ENCODE assay signal across 10 cellular contexts in genomic region chr6:34242252-34243130, GRCh38. TPM values are rescaled to one million over a fixed set of nuclear protein-coding genes. Genes with fewer than 3 reads are reported as not detected.
A peak's percentile ranks its signal among the peaks of the same experiment; 100 is the strongest.
DNase-seq lines count a peak whose midpoint lies in the region; ATAC-seq and TF ChIP-seq lines count a peak whose summit lies in the region.
"Had no signal": no experiment of that assay in that cellular context is flagged by ENCODE, and none has a peak within 500 bp of the region (broad histone marks: within the 10 kb centered on the region; RNA-seq: fewer than 3 reads in every experiment).

No MANE protein-coding gene starts in this region.

- peaks cover 45 to 89% (median 51%) of the 10 kb centered on the region in 3 donors for H3K4me1 Mint-ChIP-seq in CD8-positive, alpha-beta memory T cell
- H3K4me1 Mint-ChIP-seq in activated naive CD8-positive, alpha-beta T cell treated with anti-CD3 and anti-CD28 coated beads for 36 hours = peaks cover 79% of the 10 kb centered on the region
- peaks cover 19 to 80% (median 75%) of the 10 kb centered on the region in 4 donors for H3K4me1 Mint-ChIP-seq in naive thymus-derived CD8-positive, alpha-beta T cell

- CTCF ChIA-PET in CD8-positive, alpha-beta memory T cell (lab: Charles Lee) = interaction anchor here (0.9 to 2.3 kb wide), 2 partner anchors 46 kb away, joined by 3 to 7 read pairs; no protein-coding TSS in a partner anchor
- CTCF ChIA-PET in HCT116 (lab: Charles Lee) = interaction anchor here (1.0 kb wide), 1 partner anchor 47 kb away, joined by 3 read pairs; no protein-coding TSS in a partner anchor

- no peak for TF ChIP-seq CTCF in HCT116 (IDR thresholded peaks at IDR 0.05 in 2 of 3, conservative IDR thresholded peaks at IDR 0.05 in 1 of 3; ENCODE audit: borderline replicate concordance in 1 of 3, insufficient read depth in 1 of 3, low read depth in 2 of 3, low read length in 2 of 3)

- H3K36me3 ChIP-seq in CD8-positive, alpha-beta memory T cell (ENCODE audit: insufficient read depth, low read length) = peaks cover 16% of the 10 kb centered on the region
- peaks cover 13 to 57% of the 10 kb centered on the region in 2 experiments; a peak in 2 of 4 replicates for H3K36me3 ChIP-seq in HCT116 (ENCODE audit: control insufficient read depth in 1 of 2, insufficient read depth in 2 of 2, low read length in 2 of 2)

- ATAC-seq in HCT116 (no peak), GM19395 (IDR thresholded peaks at IDR 0.05; ENCODE audit: unreplicated experiment) (no peak), GM19452 (IDR thresholded peaks at IDR 0.05; ENCODE audit: unreplicated experiment) (no peak)
- no peak for ATAC-seq in naive thymus-derived CD8-positive, alpha-beta T cell

- H3K36me3 Mint-ChIP-seq in CD8-positive, alpha-beta memory T cell = peaks cover 0 to 66% (median 2%) of the 10 kb centered on the region in 3 donors
- H3K36me3 Mint-ChIP-seq in activated naive CD8-positive, alpha-beta T cell treated with anti-CD3 and anti-CD28 coated beads for 36 hours = peaks cover 57% of the 10 kb centered on the region
- H3K36me3 Mint-ChIP-seq in naive thymus-derived CD8-positive, alpha-beta T cell = peaks cover 0 to 53% (median 7%) of the 10 kb centered on the region in 3 donors

- H3K4me1 ChIP-seq in CD8-positive, alpha-beta memory T cell (ENCODE audit: insufficient read depth, low read length) = peaks cover 23% of the 10 kb centered on the region
- peaks cover 70 to 90% of the 10 kb centered on the region in 2 experiments for H3K4me1 ChIP-seq in HCT116 (ENCODE audit: control insufficient read depth in 1 of 2, insufficient read depth in 2 of 2, low read length in 2 of 2)

- peaks cover 0 to 1% of the 10 kb centered on the region in 2 donors for H3K27me3 Mint-ChIP-seq in CD8-positive, alpha-beta memory T cell
- H3K27me3 Mint-ChIP-seq in activated naive CD8-positive, alpha-beta T cell treated with anti-CD3 and anti-CD28 coated beads for 36 hours = no peaks in the 10 kb centered on the region
- no peaks in the 10 kb centered on the region for H3K27me3 Mint-ChIP-seq in naive thymus-derived CD8-positive, alpha-beta T cell

- TF ChIP-seq POLR2A in HCT116 (IDR thresholded peaks at IDR 0.05; ENCODE audit: borderline replicate concordance, extremely low read depth, insufficient read depth, insufficient read length) = no peak

- no peak overlapping the region for H2AFZ ChIP-seq in HCT116 (ENCODE audit: low read depth, low read length, poor library complexity, severe bottlenecking)

- peak overlapping the region in 7 of 8 donors; percentile 70 to 95 (median 79) for H3K27ac Mint-ChIP-seq in CD8-positive, alpha-beta memory T cell
- H3K27ac Mint-ChIP-seq in activated naive CD8-positive, alpha-beta T cell treated with anti-CD3 and anti-CD28 coated beads for 36 hours = peak overlapping the region; percentile 88
- peak overlapping the region; percentile 43 to 92 (median 82) for H3K27ac Mint-ChIP-seq in naive thymus-derived CD8-positive, alpha-beta T cell

- intact Hi-C loops in HCT116 (cut with micrococcal nuclease) = no loop called here

- no peak for DNase-seq in CD8-positive, alpha-beta memory T cell
- DNase-seq in HCT116 (ENCODE audit: low read depth, low spot score) = no peak
- DNase-seq in activated naive CD8-positive, alpha-beta T cell treated with anti-CD3 and anti-CD28 coated beads for 36 hours = no peak
- DNase-seq in naive thymus-derived CD8-positive, alpha-beta T cell = no peak
- DNase-seq in cortex of kidney (lab: John Stamatoyannopoulos, UW) = no peak
- no peak for DNase-seq in caudate nucleus (lab: John Stamatoyannopoulos, UW)
- DNase-seq: NCI-H1417 treated with DMSO at 0.1 percent for 48 hours had no signal

- peak overlapping the region; percentile 24 for H3K27ac ChIP-seq in CD8-positive, alpha-beta memory T cell (ENCODE audit: low read depth, low read length)
- peak overlapping the region; percentile 95 for H3K27ac ChIP-seq in HCT116 (ENCODE audit: low read depth, low read length)
- H3K27ac ChIP-seq in caudate nucleus (ENCODE audit: low read depth, low read length) = no peak overlapping the region

- H3K9me2 ChIP-seq in HCT116 (ENCODE audit: insufficient read depth) = no peaks in the 10 kb centered on the region

- H3K4me3 ChIP-seq in CD8-positive, alpha-beta memory T cell (ENCODE audit: low read length) = no peak overlapping the region
- peak overlapping the region; percentile 9 to 69; a peak in 3 of 4 replicates for H3K4me3 ChIP-seq in HCT116 (replicated peaks in 1 of 2; ENCODE audit: low read depth in 1 of 2, low read length in 2 of 2)
- H3K4me3 ChIP-seq: lung had no signal

- peak overlapping the region; percentile 87 for H3K4me2 ChIP-seq in HCT116 (ENCODE audit: low read length)

- H3K9ac ChIP-seq in HCT116 (ENCODE audit: low read length) = peak overlapping the region; percentile 93

- peaks cover 20% of the 10 kb centered on the region; the same call in 1 of the 2 replicates for H4K20me1 ChIP-seq in HCT116 (ENCODE audit: insufficient read depth)

- no peaks in the 10 kb centered on the region for H3K27me3 ChIP-seq in CD8-positive, alpha-beta memory T cell (ENCODE audit: insufficient read depth, low read length, poor library complexity, severe bottlenecking)
- no peaks in the 10 kb centered on the region for H3K27me3 ChIP-seq in HCT116 (ENCODE audit: insufficient read depth, low read length)

- RAD21 ChIA-PET in HCT116 (lab: Charles Lee; ENCODE audit: low non-redundant PET in 1 of 2, low total read pairs in 2 of 2, uncharacterized antibody in 2 of 2, unreplicated experiment in 2 of 2) = no interaction called here

- H3K79me2 ChIP-seq in HCT116 (ENCODE audit: insufficient read depth, low read length) = peaks cover 69% of the 10 kb centered on the region

- no TSS peak for BruUV-seq in HCT116 (replicated peaks; lab: Mats Ljungman, UMichigan)

- peak overlapping the region in 5 of 7 donors; percentile 6 to 70 (median 41) for H3K4me3 Mint-ChIP-seq in CD8-positive, alpha-beta memory T cell
- peak overlapping the region; percentile 59 for H3K4me3 Mint-ChIP-seq in activated naive CD8-positive, alpha-beta T cell treated with anti-CD3 and anti-CD28 coated beads for 36 hours
- peak overlapping the region in 6 of 10 donors; percentile 10 to 70 (median 48) for H3K4me3 Mint-ChIP-seq in naive thymus-derived CD8-positive, alpha-beta T cell

- no peaks in the 10 kb centered on the region for H3K9me3 Mint-ChIP-seq in CD8-positive, alpha-beta memory T cell
- H3K9me3 Mint-ChIP-seq in activated naive CD8-positive, alpha-beta T cell treated with anti-CD3 and anti-CD28 coated beads for 36 hours = no peaks in the 10 kb centered on the region
- H3K9me3 Mint-ChIP-seq in naive thymus-derived CD8-positive, alpha-beta T cell = no peaks in the 10 kb centered on the region

- POLR2A ChIA-PET in CD8-positive, alpha-beta memory T cell (lab: Charles Lee) = interaction anchor here (0.6 to 1.2 kb wide), 2 partner anchors 19 to 161 kb away, joined by 4 to 11 read pairs; no protein-coding TSS in a partner anchor
- POLR2A ChIA-PET in HCT116 (lab: Charles Lee) = interaction anchor here (0.5 to 3.8 kb wide), 7 partner anchors 9 to 1024 kb away, joined by 3 to 13 read pairs (median 7); partner anchors contain the start of gene RPS10
- POLR2A ChIA-PET in naive thymus-derived CD8-positive, alpha-beta T cell (lab: Charles Lee) = interaction anchor here (1.6 kb wide), 1 partner anchor 19 kb away, joined by 5 read pairs; no protein-coding TSS in a partner anchor

- no peaks in the 10 kb centered on the region for H3K9me3 ChIP-seq in CD8-positive, alpha-beta memory T cell (ENCODE audit: low read length)
- H3K9me3 ChIP-seq in HCT116 (ENCODE audit: control insufficient read depth in 1 of 2, insufficient read depth in 1 of 2, low read depth in 1 of 2, low read length in 2 of 2) = no peaks in the 10 kb centered on the region

- TF ChIP-seq RAD21 in HCT116 (IDR thresholded peaks at IDR 0.05; ENCODE audit: low read depth) = no peak

TF ChIP-seq in HCT116, 20 proteins besides CTCF, POLR2A, EP300 and RAD21 (continues in another document):
- TF ChIP-seq CBX3 (IDR thresholded peaks at IDR 0.05; ENCODE audit: low read depth) = no peak
- TF ChIP-seq ZBTB33 (IDR thresholded peaks at IDR 0.05; ENCODE audit: extremely low read depth, insufficient replicate concordance, low read length) = no peak
- no peak for TF ChIP-seq SIN3A (IDR thresholded peaks at IDR 0.05; ENCODE audit: low read depth)
- TF ChIP-seq TCF7L2 (IDR thresholded peaks at IDR 0.05; ENCODE audit: borderline replicate concordance, extremely low read depth, insufficient read depth, insufficient read length) = no peak
- no peak for TF ChIP-seq ATF3 (IDR thresholded peaks at IDR 0.05)
- no peak for TF ChIP-seq SP1 (IDR thresholded peaks at IDR 0.05; ENCODE audit: low read depth)

RNA-seq across cellular contexts. Expression of gene HMGA1, which starts 5.8 kb away (rescaled TPM):
- total RNA-seq in CD8-positive, alpha-beta memory T cell = 100 to 1,000 TPM; 490 to 506 TPM
- 33.1 TPM for polyA plus RNA-seq in CD8-positive, alpha-beta memory T cell
- 2,459 TPM for total RNA-seq in HCT116 (2021; ENCODE audit: unreplicated experiment)
- 2,754 and 2,816 TPM in 2 replicates for polyA plus RNA-seq in HCT116 (2012)
- total RNA-seq in activated naive CD8-positive, alpha-beta T cell treated with anti-CD3 and anti-CD28 coated beads for 36 hours = 100 to 1,000 TPM; 803 to 814 TPM
- total RNA-seq in naive thymus-derived CD8-positive, alpha-beta T cell = 10 to 100 TPM; 75.3 to 80.3 TPM
- polyA plus RNA-seq in naive thymus-derived CD8-positive, alpha-beta T cell = 10 to 100 TPM; 28.0 to 40.9 (median 38.1) TPM

RNA-seq across cellular contexts. Expression of gene SMIM29, which starts 6.3 kb away (rescaled TPM):
- total RNA-seq in CD8-positive, alpha-beta memory T cell = 10 to 100 TPM; 23.0 to 26.0 TPM
- 62.5 TPM for polyA plus RNA-seq in CD8-positive, alpha-beta memory T cell
- 25.1 TPM for total RNA-seq in HCT116 (2021; ENCODE audit: unreplicated experiment)
- 31.5 and 35.5 TPM in 2 replicates for polyA plus RNA-seq in HCT116 (2012)
- 10 to 100 TPM; 13.1 to 14.2 TPM for total RNA-seq in activated naive CD8-positive, alpha-beta T cell treated with anti-CD3 and anti-CD28 coated beads for 36 hours
- 10 to 100 TPM; 21.0 to 21.7 TPM for total RNA-seq in naive thymus-derived CD8-positive, alpha-beta T cell
- 10 to 100 TPM; 37.6 to 45.4 (median 45.0) TPM for polyA plus RNA-seq in naive thymus-derived CD8-positive, alpha-beta T cell

Comparison
In these comparisons a context has a peak if more than half of its experiments do, and no peak if none do; other contexts are left out.
1. RNA of gene HMGA1, which starts 5.8 kb away (total RNA-seq): 2,459 TPM in HCT116 (single experiment), 803 to 814 TPM in activated naive CD8-positive, alpha-beta T cell treated with anti-CD3 and anti-CD28 coated beads for 36 hours and 490 to 506 TPM in CD8-positive, alpha-beta memory T cell; 75.3 to 80.3 TPM in naive thymus-derived CD8-positive, alpha-beta T cell; every median in the first group is over 4 times any median in the second.
2. Peak in every context shown above with its lines, with median percentiles within 50 percentile points of each other: H3K27ac Mint-ChIP-seq and H3K4me3 Mint-ChIP-seq.